Comparison of ENCODE assay signal across 13 cellular contexts in genomic region chr10:114684085-114684821, GRCh38. TPM values are rescaled to one million over a fixed set of nuclear protein-coding genes. Genes with fewer than 3 reads are reported as not detected.
DNase-seq lines count a peak whose midpoint lies in the region; ATAC-seq and TF ChIP-seq lines count a peak whose summit lies in the region.
"Had no signal": no experiment of that assay in that cellular context is flagged by ENCODE, and none has a peak within 500 bp of the region (broad histone marks: within the 10 kb centered on the region; RNA-seq: fewer than 3 reads in every experiment).

No MANE protein-coding gene starts in this region.

- intact Hi-C loops in A673 (cut with micrococcal nuclease; ENCODE audit: unreplicated experiment) = no loop called here

- H3K36me3 Mint-ChIP-seq in glutamatergic neuron (ENCODE audit: unreplicated experiment) = no peaks in the 10 kb centered on the region
- H3K36me3 Mint-ChIP-seq: activated naive CD8-positive, alpha-beta T cell had no signal

- no peak for TF ChIP-seq CTCF in A673 (conservative IDR thresholded peaks at IDR 0.05; ENCODE audit: low read depth, low read length)
- no peak for TF ChIP-seq CTCF in fibroblast of villous mesenchyme (IDR thresholded peaks at IDR 0.05; ENCODE audit: insufficient read depth, low read depth, low read length)
- no peak for TF ChIP-seq CTCF in glutamatergic neuron (IDR thresholded peaks at IDR 0.05; ENCODE audit: partially characterized antibody, unreplicated experiment)

- no peaks in the 10 kb centered on the region for H3K9me3 Mint-ChIP-seq in glutamatergic neuron (ENCODE audit: unreplicated experiment)

- peak; percentile 40 for DNase-seq in A673 (ENCODE audit: low spot score)
- no peak for DNase-seq in SK-N-MC (ENCODE audit: low read depth, low spot score)
- peak; percentile 58 for DNase-seq in fibroblast of villous mesenchyme (ENCODE audit: low read depth)
- peak in 37 of 56 donors; percentile 10 to 74 (median 29) for DNase-seq in nucleus accumbens (lab: John Stamatoyannopoulos, UW)
- DNase-seq in glutamatergic neuron = no peak
- DNase-seq in cortex of kidney (lab: John Stamatoyannopoulos, UW) = no peak
- DNase-seq in ecto neural progenitor cell (ENCODE audit: low spot score) = no peak
- DNase-seq: KG1, SW 1271 had no signal

- peak overlapping the region; percentile 57 for H3K9ac ChIP-seq in SK-N-MC (ENCODE audit: insufficient read length)
- H3K9ac ChIP-seq: BLaER1 had no signal

- H3K27ac Mint-ChIP-seq in glutamatergic neuron (ENCODE audit: unreplicated experiment) = no peak overlapping the region
- H3K27ac Mint-ChIP-seq: activated naive CD8-positive, alpha-beta T cell had no signal

- POLR2A ChIA-PET in A673 (lab: Charles Lee; ENCODE audit: low non-redundant PET) = no interaction called here

- H3K4me3 Mint-ChIP-seq in glutamatergic neuron (ENCODE audit: unreplicated experiment) = no peak overlapping the region
- H3K4me3 Mint-ChIP-seq: activated naive CD8-positive, alpha-beta T cell had no signal

- CTCF ChIA-PET in A673 (lab: Charles Lee) = no interaction called here

- no peaks in the 10 kb centered on the region for H3K36me3 ChIP-seq in A673 (ENCODE audit: insufficient read depth, low read length, poor library complexity, severe bottlenecking)
- no peaks in the 10 kb centered on the region for H3K36me3 ChIP-seq in SK-N-MC (ENCODE audit: insufficient read depth, low read length)
- H3K36me3 ChIP-seq: BLaER1, prostate gland had no signal

- no peaks in the 10 kb centered on the region for H3K27me3 ChIP-seq in A673 (replicated peaks; ENCODE audit: insufficient read depth, low read depth, low read length, poor library complexity)
- H3K27me3 ChIP-seq: BLaER1 had no signal

- H3K27me3 Mint-ChIP-seq in glutamatergic neuron (ENCODE audit: unreplicated experiment) = no peaks in the 10 kb centered on the region
- H3K27me3 Mint-ChIP-seq: activated naive CD8-positive, alpha-beta T cell had no signal

- ATAC-seq in GM19455 (IDR thresholded peaks at IDR 0.05; ENCODE audit: unreplicated experiment) = no peak

- H3K4me1 ChIP-seq in A673 (ENCODE audit: insufficient read depth, low read length, poor library complexity, severe bottlenecking) = peaks cover 29% of the 10 kb centered on the region
- H3K4me1 ChIP-seq: BLaER1, prostate gland had no signal

- no peak overlapping the region for H3K27ac ChIP-seq in A673 (ENCODE audit: low read depth, low read length, poor library complexity, severe bottlenecking)
- H3K27ac ChIP-seq in SK-N-MC = peak overlapping the region; percentile 91
- H3K27ac ChIP-seq: BLaER1 had no signal

- no peaks in the 10 kb centered on the region for H3K9me3 ChIP-seq in A673 (ENCODE audit: low read depth, low read length, poor library complexity, severe bottlenecking)
- H3K9me3 ChIP-seq in SK-N-MC (ENCODE audit: low read depth, low read length) = no peaks in the 10 kb centered on the region
- H3K9me3 ChIP-seq: BLaER1, prostate gland had no signal

- no TSS peak for BruUV-seq in A673 (replicated peaks; lab: Mats Ljungman, UMichigan)

- no peak overlapping the region for H3K4me3 ChIP-seq in A673 (ENCODE audit: low read depth, low read length, poor library complexity, severe bottlenecking)
- peak overlapping the region; percentile 68 for H3K4me3 ChIP-seq in SK-N-MC
- peak overlapping the region; percentile 27 for H3K4me3 ChIP-seq in fibroblast of villous mesenchyme (ENCODE audit: low read depth, low read length)
- H3K4me3 ChIP-seq: BLaER1, prostate gland had no signal

- peaks cover 4% of the 10 kb centered on the region for H3K4me1 Mint-ChIP-seq in glutamatergic neuron (ENCODE audit: low read depth, unreplicated experiment)

RNA-seq across cellular contexts. Expression of gene ABLIM1, which starts 26.2 kb away (rescaled TPM):
- total RNA-seq in A673 (2021) (34.0 and 38.3 TPM in 2 replicates), fibroblast of villous mesenchyme (10.0 and 18.6 TPM in 2 replicates), glutamatergic neuron (ENCODE audit: unreplicated experiment) (25.7 TPM)

Comparison
In these comparisons a context has a peak if more than half of its experiments do, and no peak if none do; other contexts are left out.
1. DNase-seq: peak in A673 (single experiment), fibroblast of villous mesenchyme (single experiment) and nucleus accumbens (37 of 56); none in SK-N-MC (single experiment), glutamatergic neuron (single experiment), cortex of kidney (single experiment) and ecto neural progenitor cell (single experiment).